ENCODE assay signal across 1 cellular context in genomic region chr6:43539409-43539808, GRCh38. TPM values are rescaled to one million over a fixed set of nuclear protein-coding genes. Genes with fewer than 3 reads are reported as not detected.
"Had no signal": no experiment of that assay in that cellular context is flagged by ENCODE, and none has a peak within 500 bp of the region (broad histone marks: within the 10 kb centered on the region; RNA-seq: fewer than 3 reads in every experiment).

No MANE protein-coding gene starts in this region.

RNA-seq across cellular contexts. Expression of gene LRRC73, which starts 29.3 kb away (rescaled TPM):
- polyA plus RNA-seq: naive thymus-derived CD8-positive, alpha-beta T cell had no signal
